29 cellular contexts compared by ENCODE assay signal in the genomic region with DNA sequence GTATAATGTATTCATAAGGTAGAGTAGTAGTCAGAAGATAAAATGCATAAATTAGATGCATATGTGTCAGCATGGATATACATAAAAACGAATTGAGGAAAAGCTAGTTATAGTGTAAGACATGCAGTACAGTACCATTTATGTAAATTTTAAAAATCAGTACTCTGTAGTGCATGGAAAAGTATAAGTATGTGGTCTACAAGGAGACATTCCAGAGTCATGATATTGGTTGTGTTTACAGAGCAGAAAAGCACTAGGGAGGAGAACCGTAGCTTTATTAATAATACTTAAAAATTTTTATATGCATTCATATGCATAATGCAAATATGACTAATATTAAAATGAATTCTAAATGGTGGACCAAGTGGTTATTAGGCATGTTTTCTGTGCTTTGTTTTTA.
"Had no signal": no experiment of that assay in that cellular context is flagged by ENCODE, and none has a peak within 500 bp of the region (broad histone marks: within the 10 kb centered on the region; RNA-seq: fewer than 3 reads in every experiment).

No MANE protein-coding gene starts in this region.

- H3K4me3 ChIP-seq: breast epithelium, K562, Peyer's patch, SJCRH30 had no signal

- H3K27me3 ChIP-seq: breast epithelium, Peyer's patch, SJCRH30 had no signal

- H3K4me3 Mint-ChIP-seq: activated B cell treated with CpG ODN at 0.5 μM for 24 hours; activated CD4-positive, alpha-beta memory T cell treated with anti-CD3 and anti-CD28 coated beads, Interleukin-2, amount 10 ng/mL, durations not matched to agents 7 days and 5 days; activated CD4-positive, alpha-beta T cell treated with anti-CD3 and anti-CD28 coated beads, Interleukin-2, amount 10 ng/mL, durations not matched to agents 7 days and 5 days; activated naive CD4-positive, alpha-beta T cell treated with anti-CD3 and anti-CD28 coated beads for 36 hours; activated naive CD8-positive, alpha-beta T cell; activated T-helper 17 cell treated with anti-CD3 and anti-CD28 coated beads, Interleukin-2, amount 50 U/mL, for 72 hours; T-helper 1 cell treated with Interleukin-12 subunit alpha and Interleukin-12 subunit beta and Interleukin-4 antibody, amounts not matched to agents 30 μg/mL and 1 μg/mL, for 36 hours had no signal

- H3K27me3 Mint-ChIP-seq: activated B cell treated with CpG ODN at 0.5 μM for 24 hours; activated CD4-positive, alpha-beta memory T cell treated with anti-CD3 and anti-CD28 coated beads, Interleukin-2, amount 10 ng/mL, durations not matched to agents 7 days and 5 days; activated CD4-positive, alpha-beta T cell treated with anti-CD3 and anti-CD28 coated beads, Interleukin-2, amount 10 ng/mL, durations not matched to agents 7 days and 5 days; activated naive CD8-positive, alpha-beta T cell; activated T-helper 17 cell treated with anti-CD3 and anti-CD28 coated beads, Interleukin-2, amount 50 U/mL, for 72 hours had no signal

- H3K27ac Mint-ChIP-seq: activated B cell treated with CpG ODN at 0.5 μM for 24 hours; activated CD4-positive, alpha-beta memory T cell treated with anti-CD3 and anti-CD28 coated beads, Interleukin-2, amount 10 ng/mL, durations not matched to agents 7 days and 5 days; activated CD4-positive, alpha-beta T cell treated with anti-CD3 and anti-CD28 coated beads, Interleukin-2, amount 10 ng/mL, durations not matched to agents 7 days and 5 days; activated naive CD4-positive, alpha-beta T cell treated with anti-CD3 and anti-CD28 coated beads for 36 hours; activated naive CD8-positive, alpha-beta T cell; activated T-helper 17 cell treated with anti-CD3 and anti-CD28 coated beads, Interleukin-2, amount 50 U/mL, for 72 hours; T-helper 1 cell treated with Interleukin-12 subunit alpha and Interleukin-12 subunit beta and Interleukin-4 antibody, amounts not matched to agents 30 μg/mL and 1 μg/mL, for 36 hours had no signal

- H3K27ac ChIP-seq: breast epithelium, Peyer's patch, RWPE1, SJCRH30 had no signal

- H3K36me3 ChIP-seq: breast epithelium, Peyer's patch had no signal

- H3K9me3 ChIP-seq: breast epithelium, Peyer's patch, SJCRH30 had no signal

- ATAC-seq: activated T-helper 17 cell treated with anti-CD3 and anti-CD28 coated beads, Interleukin-2, amount 50 U/mL, for 72 hours; K562 had no signal

- H3K9me3 Mint-ChIP-seq: activated B cell treated with CpG ODN at 0.5 μM for 24 hours; activated CD4-positive, alpha-beta memory T cell treated with anti-CD3 and anti-CD28 coated beads, Interleukin-2, amount 10 ng/mL, durations not matched to agents 7 days and 5 days; activated CD4-positive, alpha-beta T cell treated with anti-CD3 and anti-CD28 coated beads, Interleukin-2, amount 10 ng/mL, durations not matched to agents 7 days and 5 days; activated naive CD4-positive, alpha-beta T cell treated with anti-CD3 and anti-CD28 coated beads for 36 hours; activated T-helper 17 cell treated with anti-CD3 and anti-CD28 coated beads, Interleukin-2, amount 50 U/mL, for 72 hours; T-helper 1 cell treated with Interleukin-12 subunit alpha and Interleukin-12 subunit beta and Interleukin-4 antibody, amounts not matched to agents 30 μg/mL and 1 μg/mL, for 36 hours had no signal

- DNase-seq: activated B cell treated with CpG ODN at 0.5 μM for 24 hours; activated CD4-positive, alpha-beta memory T cell treated with anti-CD3 and anti-CD28 coated beads, Interleukin-2, amount 10 ng/mL, durations not matched to agents 7 days and 5 days; activated CD4-positive, alpha-beta T cell treated with anti-CD3 and anti-CD28 coated beads for 1 hour; activated CD4-positive, alpha-beta T cell treated with anti-CD3 and anti-CD28 coated beads, Interleukin-2, amount 10 ng/mL, durations not matched to agents 7 days and 5 days; activated gamma-delta T cell; activated naive CD4-positive, alpha-beta T cell treated with anti-CD3 and anti-CD28 coated beads for 36 hours; activated T-cell treated with anti-CD3 and anti-CD28 coated beads for 4 hours; activated T-cell treated with anti-CD3 and anti-CD28 coated beads, Interleukin-2, amount 50 U/mL, for 48 hours; caudate nucleus; Karpas-422; MM.1S; NCI-H1105; NCI-H1436; NCI-H1694 treated with DMSO at 0.1 percent for 48 hours; NCI-H2029 treated with DMSO at 0.1 percent for 48 hours; NCI-H345; NCI-H510A; NCI-H69; NK-92 treated with Interleukin-12 subunit alpha and Interleukin-12 subunit beta, amount 100 ng/mL, for 24 hours; OCI-M1; Peyer's patch; Right ventricle myocardium superior; SJCRH30 had no signal

- H3K4me1 ChIP-seq: breast epithelium, Peyer's patch, SJCRH30 had no signal
